17 cellular contexts compared by ENCODE assay signal in the genomic region with DNA sequence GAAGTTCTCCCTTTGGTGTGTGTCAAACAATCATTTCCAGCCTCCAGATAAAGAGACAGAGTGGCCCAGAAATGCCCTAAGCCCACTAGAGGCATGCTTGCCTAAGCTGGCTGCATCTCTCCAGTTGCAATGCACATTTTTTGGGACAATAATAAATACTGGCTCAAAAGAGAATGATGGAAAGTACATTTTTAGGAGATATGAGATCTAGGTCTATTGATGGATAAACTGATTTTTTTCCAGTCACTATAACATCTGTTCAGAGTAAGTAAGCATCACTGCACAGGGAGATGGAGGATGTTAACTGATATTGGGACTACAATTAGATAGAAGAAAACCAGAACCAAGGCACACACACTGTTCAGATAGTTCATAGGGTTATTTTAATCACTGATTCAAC.
A peak's percentile ranks its signal among the peaks of the same experiment; 100 is the strongest.
DNase-seq lines count a peak whose midpoint lies in the region; ATAC-seq and TF ChIP-seq lines count a peak whose summit lies in the region.
"Had no signal": no experiment of that assay in that cellular context is flagged by ENCODE, and none has a peak within 500 bp of the region (broad histone marks: within the 10 kb centered on the region; RNA-seq: fewer than 3 reads in every experiment).

No MANE protein-coding gene starts in this region.

- intact Hi-C loops in HCT116 (cut with micrococcal nuclease) (no loop called here), OCI-LY7 (cut with micrococcal nuclease; ENCODE audit: unreplicated experiment) (no loop called here)

- RAD21 ChIA-PET in HCT116 (lab: Charles Lee; ENCODE audit: low non-redundant PET in 1 of 2, low total read pairs in 2 of 2, uncharacterized antibody in 2 of 2, unreplicated experiment in 2 of 2): no interaction called here

- H3K79me2 ChIP-seq in HCT116 (ENCODE audit: insufficient read depth, low read length): no peaks in the 10 kb centered on the region
- no peaks in the 10 kb centered on the region for H3K79me2 ChIP-seq in neural progenitor cell (ENCODE audit: low read depth)
- no peaks in the 10 kb centered on the region for H3K79me2 ChIP-seq in OCI-LY7 (ENCODE audit: insufficient read depth, low read depth, low read length)

- no peaks in the 10 kb centered on the region for H4K20me1 ChIP-seq in HCT116 (ENCODE audit: insufficient read depth)
- H4K20me1 ChIP-seq in neural progenitor cell (ENCODE audit: low read depth): no peaks in the 10 kb centered on the region
- no peaks in the 10 kb centered on the region; the same call in 1 of the 2 replicates for H4K20me1 ChIP-seq in OCI-LY7 (ENCODE audit: insufficient read depth, low read length)

- H3K9ac ChIP-seq in HCT116 (ENCODE audit: low read length) (no peak overlapping the region), neural progenitor cell (no peak overlapping the region)
- H3K9ac ChIP-seq: GM23248 had no signal

- H3K27ac ChIP-seq in HCT116 (ENCODE audit: low read depth, low read length) (no peak overlapping the region), neural progenitor cell (no peak overlapping the region), OCI-LY7 (ENCODE audit: low read depth, low read length, poor library complexity, severe bottlenecking) (no peak overlapping the region)
- H3K27ac ChIP-seq: gastrocnemius medialis, GM23248 had no signal

- no peak overlapping the region for H2AFZ ChIP-seq in HCT116 (ENCODE audit: low read depth, low read length, poor library complexity, severe bottlenecking)
- H2AFZ ChIP-seq in neural progenitor cell (replicated peaks): no peak overlapping the region
- H2AFZ ChIP-seq in OCI-LY7 (ENCODE audit: low read length): no peak overlapping the region
- H2AFZ ChIP-seq: GM23248 had no signal

- no peaks in the 10 kb centered on the region for H3K36me3 Mint-ChIP-seq in neural progenitor cell
- H3K36me3 Mint-ChIP-seq: CD4-positive, alpha-beta memory T cell; stimulated activated memory B cell treated with anti-CD40 and anti-IgM and Interleukin-4, amounts not matched to agents 10 μg/mL and 1 μg/mL and 100 μg/mL, for 72 hours had no signal

- H3K4me2 ChIP-seq in HCT116 (ENCODE audit: low read length): peak overlapping the region; percentile 6; the same call in 1 of the 2 replicates
- H3K4me2 ChIP-seq in neural progenitor cell: no peak overlapping the region
- H3K4me2 ChIP-seq in OCI-LY7 (ENCODE audit: low read length): no peak overlapping the region

- H3K4me3 ChIP-seq in HCT116 (replicated peaks in 1 of 2; ENCODE audit: low read depth in 1 of 2, low read length in 2 of 2) (no peak overlapping the region), neural progenitor cell (no peak overlapping the region), OCI-LY7 (ENCODE audit: low read depth, low read length, poor library complexity, severe bottlenecking) (no peak overlapping the region)
- H3K4me3 ChIP-seq: A549, gastrocnemius medialis, GM23248 had no signal

- BruUV-seq in HCT116 (replicated peaks; lab: Mats Ljungman, UMichigan) (no TSS peak), OCI-LY7 (replicated peaks; lab: Mats Ljungman, UMichigan) (no TSS peak)

- H3K9me3 ChIP-seq in HCT116 (ENCODE audit: control insufficient read depth in 1 of 2, insufficient read depth in 1 of 2, low read depth in 1 of 2, low read length in 2 of 2) (no peaks in the 10 kb centered on the region), neural progenitor cell (ENCODE audit: low read depth) (no peaks in the 10 kb centered on the region), OCI-LY7 (ENCODE audit: low read length) (no peaks in the 10 kb centered on the region)
- H3K9me3 ChIP-seq: A549, gastrocnemius medialis had no signal

- no peak for TF ChIP-seq POLR2A in HCT116 (IDR thresholded peaks at IDR 0.05; ENCODE audit: borderline replicate concordance, extremely low read depth, insufficient read depth, insufficient read length)

- peaks cover 40% of the 10 kb centered on the region for H3K4me1 Mint-ChIP-seq in neural progenitor cell

- TF ChIP-seq RAD21 in HCT116 (IDR thresholded peaks at IDR 0.05; ENCODE audit: low read depth): no peak

- 0 out of 6 replicates have a peak, but pooled peaks of 1 of the 3 experiments have one; percentile 1 for TF ChIP-seq CTCF in HCT116 (IDR thresholded peaks at IDR 0.05 in 2 of 3, conservative IDR thresholded peaks at IDR 0.05 in 1 of 3; ENCODE audit: borderline replicate concordance in 1 of 3, insufficient read depth in 1 of 3, low read depth in 2 of 3, low read length in 2 of 3)
- peak; percentile 5 for TF ChIP-seq CTCF in neural progenitor cell (IDR thresholded peaks at IDR 0.05)
- no peak for TF ChIP-seq CTCF in OCI-LY7 (conservative IDR thresholded peaks at IDR 0.05; ENCODE audit: low read length)

- H3K27me3 ChIP-seq in HCT116 (ENCODE audit: insufficient read depth, low read length) (no peaks in the 10 kb centered on the region), neural progenitor cell (no peaks in the 10 kb centered on the region)
- H3K27me3 ChIP-seq: gastrocnemius medialis had no signal

- peaks cover 9 to 35% of the 10 kb centered on the region in 2 experiments; a peak in 3 of 4 replicates for H3K4me1 ChIP-seq in HCT116 (ENCODE audit: control insufficient read depth in 1 of 2, insufficient read depth in 2 of 2, low read length in 2 of 2)
- no peaks in the 10 kb centered on the region for H3K4me1 ChIP-seq in neural progenitor cell
- no peaks in the 10 kb centered on the region for H3K4me1 ChIP-seq in OCI-LY7 (ENCODE audit: insufficient read depth, low read length, poor library complexity, severe bottlenecking)
- H3K4me1 ChIP-seq: gastrocnemius medialis had no signal

- CTCF ChIA-PET in HCT116 (lab: Charles Lee) (no interaction called here), OCI-LY7 (lab: Charles Lee; ENCODE audit: unreplicated experiment) (no interaction called here)

- no peak overlapping the region for H3K27ac Mint-ChIP-seq in neural progenitor cell
- H3K27ac Mint-ChIP-seq: activated CD4-positive, alpha-beta memory T cell treated with anti-CD3 and anti-CD28 coated beads, Interleukin-2, amount 10 ng/mL, durations not matched to agents 7 days and 5 days; CD4-positive, alpha-beta memory T cell; stimulated activated memory B cell treated with anti-CD40 and anti-IgM and Interleukin-4, amounts not matched to agents 10 μg/mL and 1 μg/mL and 100 μg/mL, for 72 hours had no signal

- DNase-seq in NCI-H2107 treated with DMSO at 0.1 percent for 48 hours (lab: John Stamatoyannopoulos, UW; ENCODE audit: unreplicated experiment) (peak; percentile 17), NCI-H2107 (lab: John Stamatoyannopoulos, UW) (no peak), HCT116 (ENCODE audit: low read depth, low spot score) (no peak), SK-N-DZ (ENCODE audit: low spot score) (peak; percentile 74), neural progenitor cell (ENCODE audit: low spot score) (no peak), OCI-LY7 (ENCODE audit: low spot score) (no peak)
- no peak for DNase-seq in central memory CD4-positive, alpha-beta T cell
- DNase-seq: activated CD4-positive, alpha-beta memory T cell treated with anti-CD3 and anti-CD28 coated beads, Interleukin-2, amount 10 ng/mL, durations not matched to agents 7 days and 5 days; CD4-positive, alpha-beta memory T cell; EL; gastrocnemius medialis; GM23248; left ventricle myocardium superior; trophoblast cell had no signal

- no peaks in the 10 kb centered on the region for H3K9me3 Mint-ChIP-seq in neural progenitor cell

- no peaks in the 10 kb centered on the region for H3F3A ChIP-seq in neural progenitor cell (ENCODE audit: low read depth)

- no peak overlapping the region for H3K4me3 Mint-ChIP-seq in neural progenitor cell
- H3K4me3 Mint-ChIP-seq: activated CD4-positive, alpha-beta memory T cell treated with anti-CD3 and anti-CD28 coated beads, Interleukin-2, amount 10 ng/mL, durations not matched to agents 7 days and 5 days; CD4-positive, alpha-beta memory T cell; stimulated activated memory B cell treated with anti-CD40 and anti-IgM and Interleukin-4, amounts not matched to agents 10 μg/mL and 1 μg/mL and 100 μg/mL, for 72 hours had no signal

- H3K36me3 ChIP-seq in HCT116 (ENCODE audit: control insufficient read depth in 1 of 2, insufficient read depth in 2 of 2, low read length in 2 of 2): no peaks in the 10 kb centered on the region
- no peaks in the 10 kb centered on the region for H3K36me3 ChIP-seq in neural progenitor cell
- H3K36me3 ChIP-seq in OCI-LY7 (ENCODE audit: insufficient read depth, low read length): no peaks in the 10 kb centered on the region
- H3K36me3 ChIP-seq: gastrocnemius medialis had no signal

- POLR2A ChIA-PET in HCT116 (lab: Charles Lee) (interaction anchor here (0.5 kb wide), 1 partner anchor 20 kb away, joined by 3 read pairs; no protein-coding TSS in a partner anchor), OCI-LY7 (lab: Charles Lee) (no interaction called here)

- ATAC-seq in HCT116: no peak
- no peak for ATAC-seq in GM19452 (IDR thresholded peaks at IDR 0.05; ENCODE audit: unreplicated experiment)
- ATAC-seq: A549; gastrocnemius medialis; left ventricle myocardium superior; stimulated activated memory B cell treated with anti-CD40 and anti-IgM and Interleukin-4, amounts not matched to agents 10 μg/mL and 1 μg/mL and 100 μg/mL, for 72 hours had no signal

- H3K9me2 ChIP-seq in HCT116 (ENCODE audit: insufficient read depth): no peaks in the 10 kb centered on the region
- no peaks in the 10 kb centered on the region for H3K9me2 ChIP-seq in OCI-LY7 (ENCODE audit: insufficient read depth, low read length)

- peaks cover 5% of the 10 kb centered on the region for H3K27me3 Mint-ChIP-seq in neural progenitor cell (ENCODE audit: insufficient read depth, low read depth)
- H3K27me3 Mint-ChIP-seq: CD4-positive, alpha-beta memory T cell; stimulated activated memory B cell treated with anti-CD40 and anti-IgM and Interleukin-4, amounts not matched to agents 10 μg/mL and 1 μg/mL and 100 μg/mL, for 72 hours had no signal

TF ChIP-seq in HCT116, 20 proteins besides CTCF, POLR2A, EP300 and RAD21 (continues in another document):
- no peak for TF ChIP-seq MAX (IDR thresholded peaks at IDR 0.05)
- TF ChIP-seq, protein P1, sequence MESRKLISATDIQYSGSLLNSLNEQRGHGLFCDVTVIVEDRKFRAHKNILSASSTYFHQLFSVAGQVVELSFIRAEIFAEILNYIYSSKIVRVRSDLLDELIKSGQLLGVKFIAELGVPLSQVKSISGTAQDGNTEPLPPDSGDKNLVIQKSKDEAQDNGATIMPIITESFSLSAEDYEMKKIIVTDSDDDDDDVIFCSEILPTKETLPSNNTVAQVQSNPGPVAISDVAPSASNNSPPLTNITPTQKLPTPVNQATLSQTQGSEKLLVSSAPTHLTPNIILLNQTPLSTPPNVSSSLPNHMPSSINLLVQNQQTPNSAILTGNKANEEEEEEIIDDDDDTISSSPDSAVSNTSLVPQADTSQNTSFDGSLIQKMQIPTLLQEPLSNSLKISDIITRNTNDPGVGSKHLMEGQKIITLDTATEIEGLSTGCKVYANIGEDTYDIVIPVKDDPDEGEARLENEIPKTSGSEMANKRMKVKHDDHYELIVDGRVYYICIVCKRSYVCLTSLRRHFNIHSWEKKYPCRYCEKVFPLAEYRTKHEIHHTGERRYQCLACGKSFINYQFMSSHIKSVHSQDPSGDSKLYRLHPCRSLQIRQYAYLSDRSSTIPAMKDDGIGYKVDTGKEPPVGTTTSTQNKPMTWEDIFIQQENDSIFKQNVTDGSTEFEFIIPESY (IDR thresholded peaks at IDR 0.05; ENCODE audit: extremely low read depth, insufficient replicate concordance, low read length): no peak

Comparison
In these comparisons a context has a peak if more than half of its experiments do, and no peak if none do; other contexts are left out.
1. DNase-seq: peak in NCI-H2107 treated with DMSO at 0.1 percent for 48 hours (single experiment) and SK-N-DZ (single experiment); none in NCI-H2107 (single experiment), HCT116 (single experiment), neural progenitor cell (single experiment), OCI-LY7 (single experiment) and central memory CD4-positive, alpha-beta T cell (single experiment).